Comparison of ENCODE assay signal across 31 cellular contexts in genomic region chr10:45040921-45041320, GRCh38. TPM values are rescaled to one million over a fixed set of nuclear protein-coding genes. Genes with fewer than 3 reads are reported as not detected.
DNase-seq lines count a peak whose midpoint lies in the region; ATAC-seq and TF ChIP-seq lines count a peak whose summit lies in the region.
"Had no signal": no experiment of that assay in that cellular context is flagged by ENCODE, and none has a peak within 500 bp of the region (broad histone marks: within the 10 kb centered on the region; RNA-seq: fewer than 3 reads in every experiment).

No MANE protein-coding gene starts in this region.

- TF ChIP-seq POLR2A in ovary (IDR thresholded peaks at IDR 0.05), result no peak

- in situ Hi-C loops in Caki2 (cut with HindIII; ENCODE audit: low pct_unique_long_range_greater_than_20kb, low sequenced_read_pairs), result no loop called here

- no peak for TF ChIP-seq CTCF in epithelial cell of esophagus (IDR thresholded peaks at IDR 0.05; ENCODE audit: insufficient read depth, low read depth, low read length, missing control alignments)
- TF ChIP-seq CTCF in ovary (IDR thresholded peaks at IDR 0.05), result no peak

- H3K4me1 ChIP-seq in adipocyte (ENCODE audit: control insufficient read depth, insufficient read depth, low read length) (no peaks in the 10 kb centered on the region), ovary (ENCODE audit: insufficient read depth) (no peaks in the 10 kb centered on the region)
- H3K4me1 ChIP-seq: left lung, spleen, stomach, uterus had no signal

- TF ChIP-seq EP300 in ovary (IDR thresholded peaks at IDR 0.05), result no peak

- H3K36me3 ChIP-seq in adipocyte (ENCODE audit: control insufficient read depth, insufficient read depth, low read length, severe bottlenecking) (no peaks in the 10 kb centered on the region), ovary (no peaks in the 10 kb centered on the region)
- H3K36me3 ChIP-seq: left lung, spleen, stomach, thyroid gland, uterus had no signal

- H3K27me3 ChIP-seq in adipocyte (replicated peaks; ENCODE audit: control insufficient read depth, insufficient read depth, low read length) (no peaks in the 10 kb centered on the region), ovary (no peaks in the 10 kb centered on the region)
- H3K27me3 ChIP-seq: left lung, spleen, stomach, thyroid gland, uterus had no signal

- DNase-seq in Caki2 (ENCODE audit: low read depth), result peak; percentile 2
- DNase-seq in adipocyte (ENCODE audit: low read depth), result peak; percentile 9
- peak; percentile 34 for DNase-seq in epithelial cell of esophagus (ENCODE audit: low read depth)
- peak; percentile 4 for DNase-seq in kidney glomerular epithelial cell (lab: John Stamatoyannopoulos, UW)
- DNase-seq in ovary, result no peak
- no peak for DNase-seq in NCI-H446 (lab: John Stamatoyannopoulos, UW)
- no peak for DNase-seq in NOMO-1 treated with DMSO at 0.1 percent for 48 hours (lab: John Stamatoyannopoulos, UW; ENCODE audit: unreplicated experiment)
- DNase-seq: ACHN; activated CD4-positive, alpha-beta T cell treated with anti-CD3 and anti-CD28 coated beads for 4 hours; activated CD8-positive, alpha-beta memory T cell treated with anti-CD3 and anti-CD28 coated beads for 24 hours; activated naive CD4-positive, alpha-beta T cell treated with anti-CD3 and anti-CD28 coated beads, Interleukin-2, amount 50 U/mL, for 16 hours; activated T-cell treated with anti-CD3 and anti-CD28 coated beads for 4 hours; amygdala; CD8-positive, alpha-beta memory T cell; effector memory CD8-positive, alpha-beta T cell; H7; hypothalamus; immature natural killer cell; left lung; MV-4-11; NCI-H1436; NCI-H2081 treated with DMSO at 0.1 percent for 48 hours; NCI-H226; right cardiac atrium; SHP77 treated with DMSO at 0.1 percent for 48 hours; spleen; stimulated activated CD4-positive, alpha-beta T cell treated with anti-CD3 and anti-CD28 coated beads, Interleukin-2, amount 100 ng/mL, for 24 hours; stomach; thyroid gland; uterus had no signal

- no peak overlapping the region for H3K27ac ChIP-seq in ovary
- H3K27ac ChIP-seq: left lung, spleen, stomach, uterus had no signal

- intact Hi-C loops in ovary (cut with DNase I), result no loop called here

- ATAC-seq in HG03469 (IDR thresholded peaks at IDR 0.05; ENCODE audit: unreplicated experiment), result no peak
- ATAC-seq: effector memory CD8-positive, alpha-beta T cell; left lung; right cardiac atrium had no signal

- no peaks in the 10 kb centered on the region for H3K9me3 ChIP-seq in adipocyte (ENCODE audit: control insufficient read depth, low read length)
- no peaks in the 10 kb centered on the region for H3K9me3 ChIP-seq in ovary
- H3K9me3 ChIP-seq: left lung, spleen, stomach, thyroid gland, uterus had no signal

- H3K4me3 ChIP-seq in adipocyte (ENCODE audit: low read length) (no peak overlapping the region), epithelial cell of esophagus (ENCODE audit: low read length) (no peak overlapping the region), ovary (no peak overlapping the region)
- H3K4me3 ChIP-seq: left lung, spleen, stomach, thyroid gland, uterus had no signal

- no peak overlapping the region for H3K9ac ChIP-seq in adipocyte (ENCODE audit: low read length)

RNA-seq across cellular contexts. Expression of gene ZNF22, which starts 40.2 kb away (rescaled TPM):
- total RNA-seq in Caki2 (2014; rRNA removed; shearing (Covaris generic); ENCODE audit: low replicate concordance), result 0.09 TPM in 1 of 2 replicates, not detected in the other
- total RNA-seq in ovary, result 10 to 100 TPM; 19.4 to 38.0 (median 28.6) TPM
- polyA plus RNA-seq in ovary, result 10 to 100 TPM; 25.5 to 27.4 TPM

Comparison
In these comparisons a context has a peak if more than half of its experiments do, and no peak if none do; other contexts are left out.
1. DNase-seq: peak in Caki2 (single experiment), adipocyte (single experiment), epithelial cell of esophagus (single experiment) and kidney glomerular epithelial cell (single experiment); none in ovary (0 of 5), NCI-H446 (0 of 2) and NOMO-1 treated with DMSO at 0.1 percent for 48 hours (single experiment).
2. RNA of gene ZNF22, which starts 40.2 kb away (total RNA-seq): 19.4 to 38.0 TPM in ovary; 0.09 TPM in Caki2; every median in the first group is over 10 times any median in the second.